ENCODE assay signal across 8 cellular contexts in the genomic region with DNA sequence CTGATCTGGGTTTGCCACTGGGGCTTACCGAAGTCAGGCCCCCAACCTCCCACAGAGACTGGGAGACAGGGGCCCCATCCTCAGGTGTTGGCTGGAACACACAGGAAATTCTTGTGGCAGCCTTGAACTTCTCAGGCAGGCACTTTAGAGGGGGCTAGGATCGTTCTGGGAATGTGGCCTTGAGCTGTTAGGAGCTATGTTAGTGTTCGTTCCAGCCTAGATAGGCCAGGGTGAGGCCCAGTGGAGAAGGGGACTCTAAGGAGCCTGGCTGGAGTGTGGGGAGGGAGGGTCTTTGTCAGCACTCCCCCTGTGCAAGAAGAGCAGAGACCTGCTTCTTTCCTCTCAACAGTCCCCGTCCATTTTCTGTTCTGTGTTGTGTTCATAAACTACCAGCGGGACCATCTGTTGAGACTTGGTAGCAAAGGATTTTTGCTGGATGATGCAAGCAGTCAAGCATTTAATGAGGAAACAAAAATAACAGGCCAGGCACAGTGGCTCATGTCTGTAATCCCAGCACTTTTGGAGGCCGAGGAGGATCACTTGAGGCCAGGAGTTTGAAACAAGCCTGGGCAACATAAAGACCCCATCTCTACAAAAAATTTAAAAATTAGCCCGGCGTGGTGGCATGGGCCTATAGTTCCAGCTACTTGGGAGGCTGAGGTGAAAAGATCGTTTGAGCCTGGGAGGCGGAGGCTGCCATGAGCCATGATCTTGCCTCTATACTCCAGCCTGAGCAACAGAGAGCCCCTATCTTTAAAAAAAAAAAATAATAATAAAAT. TPM values are rescaled to one million over a fixed set of nuclear protein-coding genes. Genes with fewer than 3 reads are reported as not detected.
DNase-seq lines count a peak whose midpoint lies in the region; ATAC-seq and TF ChIP-seq lines count a peak whose summit lies in the region.

No MANE protein-coding gene starts in this region.

- H3K4me1 ChIP-seq in MM.1S (ENCODE audit: low read length) (peaks cover 14% of the 10 kb centered on the region; the same call in 1 of the 2 replicates), skeletal muscle tissue (ENCODE audit: control insufficient read depth in 3 of 3, insufficient read depth in 3 of 3, low read length in 3 of 3) (peaks cover 29 to 49% (median 45%) of the 10 kb centered on the region in 3 donors)

- no peaks in the 10 kb centered on the region for H3K27me3 ChIP-seq in MM.1S (replicated peaks; ENCODE audit: insufficient read depth, low read length)
- H3K27me3 ChIP-seq in skeletal muscle tissue (ENCODE audit: control insufficient read depth in 3 of 3, insufficient read depth in 3 of 3, low read length in 3 of 3), result no peaks in the 10 kb centered on the region

- peaks cover 31% of the 10 kb centered on the region for H3K79me2 ChIP-seq in MM.1S (ENCODE audit: low read length)

- no peaks in the 10 kb centered on the region for H4K20me1 ChIP-seq in MM.1S (ENCODE audit: insufficient read depth, low read length)

- no peak for ATAC-seq in HG02870 (IDR thresholded peaks at IDR 0.05; ENCODE audit: unreplicated experiment)

- no peaks in the 10 kb centered on the region for H3K9me3 ChIP-seq in MM.1S (replicated peaks; ENCODE audit: insufficient read depth, low read length)
- no peaks in the 10 kb centered on the region for H3K9me3 ChIP-seq in skeletal muscle tissue (ENCODE audit: control insufficient read depth in 3 of 3, low read length in 3 of 3)

- no peaks in the 10 kb centered on the region; the same call in 1 of the 2 replicates for H3F3A ChIP-seq in MM.1S (ENCODE audit: insufficient read depth, low read length)

- H3K4me2 ChIP-seq in MM.1S (ENCODE audit: low read depth, low read length), result peak overlapping the region; percentile 92

- no peak overlapping the region for H2AFZ ChIP-seq in MM.1S (ENCODE audit: low read length)

- no peaks in the 10 kb centered on the region for H3K36me3 ChIP-seq in MM.1S (replicated peaks; ENCODE audit: insufficient read depth, low read length)
- no peaks in the 10 kb centered on the region for H3K36me3 ChIP-seq in skeletal muscle tissue (ENCODE audit: control insufficient read depth in 3 of 3, insufficient read depth in 3 of 3, low read length in 3 of 3)

- peak overlapping the region; percentile 92; the same call in 1 of the 2 replicates for H3K9ac ChIP-seq in MM.1S (ENCODE audit: low read length)
- peak overlapping the region; percentile 96 to 97 (median 97) for H3K9ac ChIP-seq in skeletal muscle tissue (ENCODE audit: low read depth in 1 of 3, low read length in 3 of 3)

- no peaks in the 10 kb centered on the region for H3K9me2 ChIP-seq in MM.1S (replicated peaks; ENCODE audit: insufficient read depth, low read length)

- no peak overlapping the region for H3K27ac ChIP-seq in MM.1S (ENCODE audit: low read length)
- peak overlapping the region; percentile 94 for H3K27ac ChIP-seq in skeletal muscle tissue (ENCODE audit: low read depth, low read length)

- H3K4me3 ChIP-seq in MM.1S (ENCODE audit: low read length) (peak overlapping the region; percentile 82), skeletal muscle tissue (ENCODE audit: low read length in 3 of 3) (peak overlapping the region; percentile 91 to 96 (median 95))

- no peak for TF ChIP-seq CTCF in MM.1S (IDR thresholded peaks at IDR 0.05; ENCODE audit: low read length)

- DNase-seq in Daoy (ENCODE audit: low read depth), result peak; percentile 79
- no peak for DNase-seq in MM.1S
- peak; percentile 90 for DNase-seq in amniotic epithelial cell (ENCODE audit: low read depth)
- DNase-seq in hepatic stellate cell (ENCODE audit: low spot score), result peak; percentile 85
- no peak for DNase-seq in occipital lobe (lab: John Stamatoyannopoulos, UW)
- DNase-seq in COLO668 (lab: John Stamatoyannopoulos, UW; ENCODE audit: unreplicated experiment), result no peak

RNA-seq across cellular contexts. Expression of gene TXNRD2, which starts 1.5 kb away (rescaled TPM):
- total RNA-seq in Daoy (2014; rRNA removed; shearing (Covaris generic)), result 31.9 and 40.2 TPM in 2 replicates
- 13.6 TPM for total RNA-seq in skeletal muscle tissue
- total RNA-seq in occipital lobe, result 8.0 TPM

RNA-seq across cellular contexts. Expression of gene COMT, which starts 1.5 kb away (rescaled TPM):
- 128 and 166 TPM in 2 replicates for total RNA-seq in Daoy (2014; rRNA removed; shearing (Covaris generic))
- total RNA-seq in skeletal muscle tissue (25.6 TPM), occipital lobe (49.0 TPM)

Comparison
In these comparisons a context has a peak if more than half of its experiments do, and no peak if none do; other contexts are left out.
1. DNase-seq: peak in Daoy (single experiment), amniotic epithelial cell (single experiment) and hepatic stellate cell (single experiment); none in MM.1S (single experiment), occipital lobe (single experiment) and COLO668 (single experiment).